ENCODE assay signal across 12 cellular contexts in the genomic region with DNA sequence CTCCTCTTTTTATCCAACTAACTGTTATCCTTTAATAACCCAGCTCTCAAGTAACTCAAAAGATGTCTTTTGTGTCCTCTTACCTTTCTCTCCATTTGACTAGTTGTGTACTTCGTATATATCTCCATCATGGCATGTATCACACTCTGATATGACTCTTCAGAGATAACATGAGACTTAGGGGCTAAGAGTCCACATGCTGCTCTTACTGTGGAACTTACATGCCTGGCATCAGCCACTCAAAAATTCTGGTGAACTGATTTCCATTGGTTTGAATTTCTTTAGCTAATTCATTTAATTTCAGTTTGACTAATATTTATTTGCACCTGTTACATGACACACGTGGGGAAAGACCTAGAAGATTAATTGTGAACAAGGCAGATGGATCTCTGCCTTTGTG.
"Had no signal": no experiment of that assay in that cellular context is flagged by ENCODE, and none has a peak within 500 bp of the region (broad histone marks: within the 10 kb centered on the region; RNA-seq: fewer than 3 reads in every experiment).

No MANE protein-coding gene starts in this region.

- H3K27ac Mint-ChIP-seq: HFFc6, IgD-negative memory B cell had no signal

- H3K9me3 ChIP-seq: HAP-1 had no signal

- ATAC-seq: HCT116, HepG2 had no signal

- H3K27me3 Mint-ChIP-seq: IgD-negative memory B cell had no signal

- DNase-seq: GM23248, GOT3, H7, HFFc6, Karpas-422, KBM-7 had no signal

- H3K4me2 ChIP-seq: KMS-11 had no signal

- H3K4me3 ChIP-seq: GM23248, HAP-1 had no signal

- H3K27ac ChIP-seq: GM23248, HL-60, KMS-11 had no signal

- H3K36me3 ChIP-seq: HAP-1 had no signal

- H3K4me1 ChIP-seq: HAP-1 had no signal

- H3K9ac ChIP-seq: GM23248, KMS-11 had no signal

- H3K4me3 Mint-ChIP-seq: HFFc6 had no signal
